ENCODE assay signal across 14 cellular contexts in genomic region chr18:3283908-3284307, GRCh38. TPM values are rescaled to one million over a fixed set of nuclear protein-coding genes. Genes with fewer than 3 reads are reported as not detected.
DNase-seq lines count a peak whose midpoint lies in the region; ATAC-seq, FAIRE-seq and TF ChIP-seq lines count a peak whose summit lies in the region.
"Had no signal": no experiment of that assay in that cellular context is flagged by ENCODE, and none has a peak within 500 bp of the region (broad histone marks: within the 10 kb centered on the region; RNA-seq: fewer than 3 reads in every experiment).

No MANE protein-coding gene starts in this region.

- no peak for TF ChIP-seq POLR2A in gastroesophageal sphincter (IDR thresholded peaks at IDR 0.05)
- TF ChIP-seq POLR2A in GM12891 (IDR thresholded peaks at IDR 0.05; ENCODE audit: low read depth, low read length) = no peak

- H3K4me2 ChIP-seq in trophoblast cell (ENCODE audit: low read length) = no peak overlapping the region

- WGBS in gastroesophageal sphincter (ENCODE audit: low coverage in 1 of 2), 2 donors = 50% methylated on average over 4 of the region's 7 CpGs; no CpG with 5 or more reads in 1 of the 2 donors
- no CpG with 5 or more reads among the region's 7 CpGs for WGBS in trophoblast cell (ENCODE audit: extremely low coverage, insufficient coverage, insufficient read length)

- FAIRE-seq in GM12891 (lab: Jason Lieb, UNC) = no peak

- H2BK120ac ChIP-seq in trophoblast cell (ENCODE audit: insufficient read depth, low read length, poor library complexity) = peak overlapping the region; percentile 29

- H3K27me3 ChIP-seq in Panc1 (ENCODE audit: control insufficient read depth, insufficient read depth, low read length) = no peaks in the 10 kb centered on the region
- no peaks in the 10 kb centered on the region for H3K27me3 ChIP-seq in gastroesophageal sphincter
- H3K27me3 ChIP-seq in trophoblast cell (ENCODE audit: insufficient read depth, low read length) = no peaks in the 10 kb centered on the region
- H3K27me3 ChIP-seq: thyroid gland had no signal

- in situ Hi-C loops in Panc1 (cut with HindIII; ENCODE audit: low pct_unique_long_range_greater_than_20kb, low sequenced_read_pairs) = no loop called here

- no peak overlapping the region for H3K14ac ChIP-seq in trophoblast cell (ENCODE audit: low read length)

- H4K12ac ChIP-seq in trophoblast cell (ENCODE audit: low read depth, low read length) = no peak overlapping the region

- no peaks in the 10 kb centered on the region; the same call in 1 of the 2 replicates for H3K9me3 ChIP-seq in Panc1 (ENCODE audit: control insufficient read depth, insufficient read depth, low read depth, low read length)
- H3K9me3 ChIP-seq in gastroesophageal sphincter = no peaks in the 10 kb centered on the region
- H3K9me3 ChIP-seq in trophoblast cell (ENCODE audit: insufficient read depth, low read depth, low read length) = no peaks in the 10 kb centered on the region
- H3K9me3 ChIP-seq: thyroid gland had no signal

- no peak overlapping the region for H4K8ac ChIP-seq in trophoblast cell (ENCODE audit: low read depth, low read length)

- peaks cover 55% of the 10 kb centered on the region for H3K4me1 ChIP-seq in Panc1 (ENCODE audit: control insufficient read depth, insufficient read depth, low read length)
- peaks cover 0 to 17% (median 3%) of the 10 kb centered on the region in 3 donors for H3K4me1 ChIP-seq in gastroesophageal sphincter
- peaks cover 6 to 12% of the 10 kb centered on the region in 2 experiments for H3K4me1 ChIP-seq in trophoblast cell (ENCODE audit: control insufficient read depth in 1 of 2, insufficient read depth in 2 of 2, low read length in 2 of 2)
- H3K4me1 ChIP-seq: thyroid gland had no signal

- DNase-seq in C1 segment of cervical spinal cord (lab: John Stamatoyannopoulos, UW) = peak in 11 of 14 donors; percentile 16 to 89 (median 27)
- no peak for DNase-seq in Panc1 (ENCODE audit: low read depth, low spot score)
- DNase-seq in trophoblast cell = no peak
- no peak for DNase-seq in GM12891 (ENCODE audit: insufficient read length, low spot score)
- no peak for DNase-seq in NCI-H2081 treated with DMSO at 0.1 percent for 48 hours (lab: John Stamatoyannopoulos, UW)
- no peak for DNase-seq in left ventricle myocardium superior
- DNase-seq: activated CD8-positive, alpha-beta T cell treated with anti-CD3 and anti-CD28 coated beads for 36 hours; DMS79 treated with DMSO at 0.1 percent for 48 hours; NCI-H1092 treated with DMSO at 0.1 percent for 48 hours; occipital lobe; T1000; thyroid gland had no signal

- TF ChIP-seq CTCF in Panc1 (IDR thresholded peaks at IDR 0.05) (no peak), gastroesophageal sphincter (IDR thresholded peaks at IDR 0.05) (no peak)

- H3K4me3 ChIP-seq in Panc1 (ENCODE audit: low read depth in 2 of 2, low read length in 2 of 2) (peak overlapping the region; percentile 33 to 53), gastroesophageal sphincter (no peak overlapping the region), trophoblast cell (ENCODE audit: low read depth, low read length) (no peak overlapping the region)
- H3K4me3 ChIP-seq: thyroid gland had no signal

- peak overlapping the region; percentile 3 for H2BK5ac ChIP-seq in trophoblast cell (ENCODE audit: low read depth, low read length, poor library complexity)

- peak overlapping the region; percentile 5 for H2BK12ac ChIP-seq in trophoblast cell (ENCODE audit: low read length)

- intact Hi-C loops in Panc1 (cut with micrococcal nuclease; ENCODE audit: unreplicated experiment) = loop anchor here (2.0 to 5.0 kb wide), 4 partner anchors 218 to 713 kb away; no protein-coding TSS in a partner anchor
- intact Hi-C loops in left ventricle myocardium superior (cut with micrococcal nuclease) = loop anchor here (5.0 kb wide), 1 partner anchor 173 kb away; no protein-coding TSS in a partner anchor

- peak; percentile 71 for ATAC-seq in Panc1
- no peak for ATAC-seq in gastroesophageal sphincter
- no peak for ATAC-seq in HG02571 (IDR thresholded peaks at IDR 0.05; ENCODE audit: unreplicated experiment)
- ATAC-seq in left ventricle myocardium superior = no peak
- ATAC-seq: activated CD8-positive, alpha-beta T cell treated with anti-CD3 and anti-CD28 coated beads for 36 hours had no signal

- H4K91ac ChIP-seq in trophoblast cell (ENCODE audit: low read depth, low read length) = peak overlapping the region; percentile 2

- H2AK5ac ChIP-seq in trophoblast cell (ENCODE audit: low read length) = no peak overlapping the region

- no peak overlapping the region for H2AFZ ChIP-seq in trophoblast cell (ENCODE audit: insufficient read depth, low read length, poor library complexity)

- no peaks in the 10 kb centered on the region for H3K79me2 ChIP-seq in trophoblast cell (ENCODE audit: control insufficient read depth, insufficient read depth, low read length, poor library complexity)

- no peaks in the 10 kb centered on the region for H3K36me3 ChIP-seq in Panc1 (ENCODE audit: control insufficient read depth, insufficient read depth, low read length)
- peaks cover 0 to 3% of the 10 kb centered on the region in 2 donors for H3K36me3 ChIP-seq in gastroesophageal sphincter
- H3K36me3 ChIP-seq in trophoblast cell (ENCODE audit: control insufficient read depth in 1 of 2, insufficient read depth in 2 of 2, low read length in 2 of 2) = no peaks in the 10 kb centered on the region

- POLR2A ChIA-PET in Panc1 (lab: Charles Lee) = interaction anchor here (0.6 to 1.9 kb wide), 4 partner anchors 164 to 310 kb away, joined by 3 to 15 read pairs (median 4); no protein-coding TSS in a partner anchor

- no peak overlapping the region for H3K18ac ChIP-seq in trophoblast cell (ENCODE audit: low read length)

- H3K23ac ChIP-seq in trophoblast cell (ENCODE audit: low read length) = no peak overlapping the region

- no peak for TF ChIP-seq EP300 in gastroesophageal sphincter (IDR thresholded peaks at IDR 0.05)

- no peak overlapping the region for H3K9ac ChIP-seq in trophoblast cell (ENCODE audit: low read length)

- no peak overlapping the region for H3K4ac ChIP-seq in trophoblast cell (ENCODE audit: low read depth, low read length)

- CTCF ChIA-PET in Panc1 (lab: Charles Lee) = no interaction called here

- BruUV-seq in Panc1 (replicated peaks; lab: Mats Ljungman, UMichigan) = no TSS peak

- peaks cover 3% of the 10 kb centered on the region for H3K79me1 ChIP-seq in trophoblast cell (ENCODE audit: low read length)

- peak overlapping the region; percentile 100 for H3K27ac ChIP-seq in Panc1 (ENCODE audit: low read length)
- peak overlapping the region in 3 of 4 donors; percentile 9 to 41 (median 21) for H3K27ac ChIP-seq in gastroesophageal sphincter
- H3K27ac ChIP-seq in trophoblast cell (ENCODE audit: low read depth, low read length) = no peak overlapping the region
- H3K27ac ChIP-seq: thyroid gland had no signal

TF ChIP-seq in GM12891, 5 proteins besides CTCF, POLR2A, EP300 and RAD21:
- TF ChIP-seq SPI1 (IDR thresholded peaks at IDR 0.05; ENCODE audit: low read depth, low read length) (no peak), POLR2AphosphoS5 (IDR thresholded peaks at IDR 0.05; ENCODE audit: low read depth, low read length) (no peak), PAX5 (IDR thresholded peaks at IDR 0.05; ENCODE audit: insufficient read depth, low read length, severe bottlenecking) (no peak), TAF1 (IDR thresholded peaks at IDR 0.05; ENCODE audit: low read depth, low read length) (no peak), POU2F2 (IDR thresholded peaks at IDR 0.05; ENCODE audit: low read depth, low read length) (no peak)

RNA-seq across cellular contexts. Expression of gene MYL12B, which starts 22.0 kb away (rescaled TPM):
- 420 TPM for total RNA-seq in Panc1 (2021; ENCODE audit: unreplicated experiment)
- 368 TPM for polyA plus RNA-seq in Panc1 (2012; ENCODE audit: insufficient read length)
- 100 to 1,000 TPM; 148 to 354 (median 233) TPM for total RNA-seq in gastroesophageal sphincter
- polyA plus RNA-seq in trophoblast cell (2013) = 559 and 577 TPM in 2 replicates
- polyA plus RNA-seq in GM12891 (2012; ENCODE audit: low read depth, missing spikeins) = 246 TPM
- 168 TPM for total RNA-seq in left ventricle myocardium superior

RNA-seq across cellular contexts. Expression of gene MYL12A, which starts 36.3 kb away (rescaled TPM):
- total RNA-seq in Panc1 (2021; ENCODE audit: unreplicated experiment) (489 TPM), gastroesophageal sphincter (100 to 1,000 TPM; 193 to 582 (median 307) TPM), left ventricle myocardium superior (1,328 TPM)
- polyA plus RNA-seq in Panc1 (2012; ENCODE audit: insufficient read length) = 606 TPM
- polyA plus RNA-seq in trophoblast cell (2013) = 475 and 498 TPM in 2 replicates
- 362 TPM for polyA plus RNA-seq in GM12891 (2012; ENCODE audit: low read depth, missing spikeins)

Comparison
In these comparisons a context has a peak if more than half of its experiments do, and no peak if none do; other contexts are left out.
1. DNase-seq: peak in C1 segment of cervical spinal cord (11 of 14); none in Panc1 (single experiment), trophoblast cell (0 of 2), GM12891 (single experiment), NCI-H2081 treated with DMSO at 0.1 percent for 48 hours (single experiment) and left ventricle myocardium superior (single experiment).
2. H3K4me3 ChIP-seq: peak in Panc1 (2 of 2); none in gastroesophageal sphincter (0 of 2) and trophoblast cell (single experiment).